17 cellular contexts compared by ENCODE assay signal in genomic region chr3:16239082-16239770, GRCh38. TPM values are rescaled to one million over a fixed set of nuclear protein-coding genes. Genes with fewer than 3 reads are reported as not detected.
A peak's percentile ranks its signal among the peaks of the same experiment; 100 is the strongest.
DNase-seq lines count a peak whose midpoint lies in the region; ATAC-seq and TF ChIP-seq lines count a peak whose summit lies in the region.
"Had no signal": no experiment of that assay in that cellular context is flagged by ENCODE, and none has a peak within 500 bp of the region (broad histone marks: within the 10 kb centered on the region; RNA-seq: fewer than 3 reads in every experiment).

No MANE protein-coding gene starts in this region.

- no peaks in the 10 kb centered on the region for H4K20me1 ChIP-seq in hepatocyte (ENCODE audit: insufficient read depth, poor library complexity, severe bottlenecking)

- H3K9me2 ChIP-seq in hepatocyte (replicated peaks; ENCODE audit: insufficient read depth) = no peaks in the 10 kb centered on the region

- H2AFZ ChIP-seq in hepatocyte = no peak overlapping the region

- DNase-seq in M059J (ENCODE audit: low read depth) (peak; percentile 37), adipocyte (ENCODE audit: low read depth) (no peak), hepatocyte (ENCODE audit: low spot score) (no peak), HuH-7 (ENCODE audit: low spot score) (no peak), SKM-1 (lab: John Stamatoyannopoulos, UW; ENCODE audit: unreplicated experiment) (no peak)
- DNase-seq in stimulated activated CD4-positive, alpha-beta T cell treated with anti-CD3 and anti-CD28 coated beads, Interleukin-2, amount 100 ng/mL, for 48 hours = no peak
- DNase-seq: activated CD4-positive, alpha-beta T cell treated with anti-CD3 and anti-CD28 coated beads for 48 hours; BE2C; effector memory CD8-positive, alpha-beta T cell; MG63; naive thymus-derived CD8-positive, alpha-beta T cell; SHP77; T-helper 9 cell had no signal

- H3K79me2 ChIP-seq in hepatocyte = no peaks in the 10 kb centered on the region

- H3K4me3 ChIP-seq in adipocyte (ENCODE audit: low read length) = no peak overlapping the region
- H3K4me3 ChIP-seq in hepatocyte = no peak overlapping the region
- H3K4me3 ChIP-seq: cardiac muscle cell, MG63, thoracic aorta had no signal

- 61% methylated on average over 3 of the region's 3 CpGs for WGBS in hepatocyte (ENCODE audit: low lambda C conversion rate, missing lambda C conversion rate)

- no peak overlapping the region for H3K4me2 ChIP-seq in hepatocyte

- no peaks in the 10 kb centered on the region for H3K27me3 ChIP-seq in adipocyte (replicated peaks; ENCODE audit: control insufficient read depth, insufficient read depth, low read length)
- H3K27me3 ChIP-seq in hepatocyte = no peaks in the 10 kb centered on the region
- H3K27me3 ChIP-seq: BE2C, cardiac muscle cell, MG63 had no signal

- peaks cover 71% of the 10 kb centered on the region for H3K4me1 ChIP-seq in adipocyte (ENCODE audit: control insufficient read depth, insufficient read depth, low read length)
- peaks cover 8% of the 10 kb centered on the region for H3K4me1 ChIP-seq in hepatocyte (ENCODE audit: insufficient read depth)
- H3K4me1 ChIP-seq: BE2C had no signal

- TF ChIP-seq CTCF in C4-2B (conservative IDR thresholded peaks at IDR 0.05) (no peak), hepatocyte (IDR thresholded peaks at IDR 0.05; ENCODE audit: poor library complexity) (no peak)

- no peak for ATAC-seq in GM18519 (IDR thresholded peaks at IDR 0.05; ENCODE audit: low FRiP score, unreplicated experiment)
- ATAC-seq: effector memory CD8-positive, alpha-beta T cell; naive thymus-derived CD8-positive, alpha-beta T cell had no signal

- no peaks in the 10 kb centered on the region for H3K36me3 ChIP-seq in adipocyte (ENCODE audit: control insufficient read depth, insufficient read depth, low read length, severe bottlenecking)
- H3K36me3 ChIP-seq in hepatocyte (replicated peaks; ENCODE audit: insufficient read depth, low read depth) = no peaks in the 10 kb centered on the region
- H3K36me3 ChIP-seq: BE2C, cardiac muscle cell, MG63, thoracic aorta had no signal

- no peaks in the 10 kb centered on the region for H3K9me3 ChIP-seq in adipocyte (ENCODE audit: control insufficient read depth, low read length)
- H3K9me3 ChIP-seq in hepatocyte (ENCODE audit: low read depth) = no peaks in the 10 kb centered on the region
- H3K9me3 ChIP-seq: BE2C, MG63, thoracic aorta had no signal

- peak overlapping the region; percentile 84 for H3K9ac ChIP-seq in adipocyte (ENCODE audit: low read length)

- H3K27ac ChIP-seq in C4-2B = peak overlapping the region; percentile 22; the same call in 1 of the 2 replicates
- peak overlapping the region; percentile 61 for H3K27ac ChIP-seq in hepatocyte
- H3K27ac ChIP-seq: cardiac muscle cell, thoracic aorta had no signal

RNA-seq across cellular contexts. Expression of gene DPH3, which starts 25.5 kb away (rescaled TPM):
- 14.3 and 18.5 TPM in 2 replicates for total RNA-seq in M059J (2014; rRNA removed; shearing (Covaris generic))
- 36.9 and 45.1 TPM in 2 replicates for total RNA-seq in hepatocyte
- polyA plus RNA-seq in hepatocyte = 51.8 and 55.0 TPM in 2 replicates

RNA-seq across cellular contexts. Expression of gene OXNAD1, which starts 25.8 kb away (rescaled TPM):
- 7.7 and 7.9 TPM in 2 replicates for total RNA-seq in M059J (2014; rRNA removed; shearing (Covaris generic))
- total RNA-seq in hepatocyte = 14.7 and 21.1 TPM in 2 replicates
- polyA plus RNA-seq in hepatocyte = 11.9 and 14.4 TPM in 2 replicates
